12 cellular contexts compared by ENCODE assay signal in the genomic region with DNA sequence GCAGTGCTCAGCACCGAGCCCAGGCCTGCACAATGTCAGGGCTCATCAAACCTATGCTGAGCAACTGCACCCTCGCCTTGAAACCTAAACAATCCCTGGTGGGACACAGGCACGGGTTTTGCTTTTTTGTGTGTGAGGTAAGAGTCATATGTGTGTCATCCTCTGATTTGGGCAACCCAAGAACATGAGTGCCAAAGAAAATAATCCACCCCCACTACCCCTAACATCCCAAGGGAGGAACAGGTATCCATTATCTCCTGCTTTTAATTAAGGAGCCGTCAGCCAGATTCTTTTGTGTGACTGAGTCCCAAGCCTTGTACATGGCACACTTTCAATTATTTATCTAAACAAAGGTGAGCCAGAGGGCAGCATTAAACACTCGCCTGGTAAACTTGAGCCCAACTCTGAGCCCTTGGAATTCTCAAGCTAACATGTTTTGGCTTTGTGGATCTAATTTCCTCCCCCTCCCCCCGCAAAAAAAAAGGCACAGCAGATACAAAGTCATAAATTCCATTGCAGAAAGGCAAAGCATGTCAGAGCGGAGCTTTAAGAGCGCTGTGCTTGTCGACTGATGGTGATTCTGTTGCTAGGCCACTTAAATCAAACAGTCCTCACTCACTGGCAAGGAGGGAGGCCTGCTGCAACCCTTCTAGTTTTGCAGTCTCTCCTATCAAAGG.
DNase-seq lines count a peak whose midpoint lies in the region; ATAC-seq and TF ChIP-seq lines count a peak whose summit lies in the region.
"Had no signal": no experiment of that assay in that cellular context is flagged by ENCODE, and none has a peak within 500 bp of the region (broad histone marks: within the 10 kb centered on the region; RNA-seq: fewer than 3 reads in every experiment).

No MANE protein-coding gene starts in this region.

- no peak for TF ChIP-seq POLR2A in uterus (IDR thresholded peaks at IDR 0.05)

- intact Hi-C loops in uterus (cut with DNase I; ENCODE audit: low total_unique reads) = no loop called here

- H3K9me3 Mint-ChIP-seq in immature natural killer cell = peaks cover 0 to 10% (median 1%) of the 10 kb centered on the region in 6 donors

- H3K27ac ChIP-seq in uterus = peak overlapping the region; percentile 55 to 74
- H3K27ac ChIP-seq: 22Rv1, VCaP had no signal

- no peaks in the 10 kb centered on the region for H3K9me3 ChIP-seq in uterus

- peaks cover 0 to 8% (median 6%) of the 10 kb centered on the region in 3 donors for H3K27me3 Mint-ChIP-seq in immature natural killer cell (ENCODE audit: low read depth in 3 of 3)
- H3K27me3 Mint-ChIP-seq: central memory CD8-positive, alpha-beta T cell had no signal

- peaks cover 0 to 4% of the 10 kb centered on the region in 2 donors for H3K4me1 ChIP-seq in uterus

- TF ChIP-seq CTCF in uterus (IDR thresholded peaks at IDR 0.05) = no peak

- H3K4me3 Mint-ChIP-seq in immature natural killer cell = no peak overlapping the region
- H3K4me3 Mint-ChIP-seq: central memory CD8-positive, alpha-beta T cell had no signal

- ATAC-seq in GM18907 (IDR thresholded peaks at IDR 0.05; ENCODE audit: unreplicated experiment) = no peak

- H3K4me1 Mint-ChIP-seq in immature natural killer cell = no peaks in the 10 kb centered on the region
- H3K4me1 Mint-ChIP-seq: central memory CD8-positive, alpha-beta T cell had no signal

- no peaks in the 10 kb centered on the region for H3K36me3 ChIP-seq in uterus

- DNase-seq in DMS 273 (lab: John Stamatoyannopoulos, UW; ENCODE audit: unreplicated experiment) = peak; percentile 63
- DNase-seq in DMS 273 treated with DMSO at 0.1 percent for 48 hours (lab: John Stamatoyannopoulos, UW) = no peak
- DNase-seq in dedifferentiated amniotic fluid mesenchymal stem cell (ENCODE audit: extremely low spot score) = peak; percentile 95
- DNase-seq in lung microvascular endothelial cell (ENCODE audit: low read depth in 2 of 2) = peak; percentile 65 to 75
- peak; percentile 56 to 74 for DNase-seq in uterus
- DNase-seq in NCI-H1105 (lab: John Stamatoyannopoulos, UW) = no peak
- DNase-seq in immature natural killer cell = no peak
- DNase-seq: NCI-H446 had no signal

- no peaks in the 10 kb centered on the region for H3K36me3 Mint-ChIP-seq in immature natural killer cell

- H3K27ac Mint-ChIP-seq in immature natural killer cell = no peak overlapping the region

- H3K4me3 ChIP-seq in uterus = no peak overlapping the region

- no peaks in the 10 kb centered on the region for H3K27me3 ChIP-seq in uterus

Comparison
In these comparisons a context has a peak if more than half of its experiments do, and no peak if none do; other contexts are left out.
1. DNase-seq: peak in DMS 273 (single experiment), dedifferentiated amniotic fluid mesenchymal stem cell (single experiment), lung microvascular endothelial cell (2 of 2) and uterus (2 of 2); none in DMS 273 treated with DMSO at 0.1 percent for 48 hours (single experiment), NCI-H1105 (single experiment) and immature natural killer cell (0 of 3).